8 cellular contexts compared by ENCODE assay signal in genomic region chrX:55452825-55453124, GRCh38. TPM values are rescaled to one million over a fixed set of nuclear protein-coding genes. Genes with fewer than 3 reads are reported as not detected.
A peak's percentile ranks its signal among the peaks of the same experiment; 100 is the strongest.
DNase-seq lines count a peak whose midpoint lies in the region; ATAC-seq and TF ChIP-seq lines count a peak whose summit lies in the region.

No MANE protein-coding gene starts in this region.

- H3K27ac ChIP-seq in HEK293 (ENCODE audit: extremely low read depth, low read depth, low read length) (no peak overlapping the region), hepatocyte (peak overlapping the region; percentile 88)

- H3K4me2 ChIP-seq in hepatocyte: peak overlapping the region; percentile 75

- H3K36me3 ChIP-seq in HEK293 (ENCODE audit: control insufficient read depth in 2 of 2, insufficient read depth in 1 of 2, low read length in 2 of 2): no peaks in the 10 kb centered on the region
- H3K36me3 ChIP-seq in hepatocyte (replicated peaks; ENCODE audit: insufficient read depth, low read depth): no peaks in the 10 kb centered on the region

- CTCF ChIA-PET in HEK293 (lab: Yijun Ruan, JAX): interaction anchor here (0.6 kb wide), 1 partner anchor 353 kb away, joined by 3 read pairs; no protein-coding TSS in a partner anchor

- no peak for DNase-seq in hepatocyte (ENCODE audit: low spot score)
- DNase-seq in stimulated activated effector memory CD8-positive, alpha-beta T cell treated with anti-CD3 and anti-CD28 coated beads, Interleukin-12 subunit alpha, Interleukin-12 subunit beta, amount 100 ng/mL, for 72 hours (ENCODE audit: low spot score in 2 of 2): no peak
- DNase-seq in NCI-H2107 treated with DMSO at 0.1 percent for 48 hours (lab: John Stamatoyannopoulos, UW; ENCODE audit: unreplicated experiment): no peak
- DNase-seq in stimulated activated CD4-positive, alpha-beta T cell treated with anti-CD3 and anti-CD28 coated beads, Interleukin-4, amount 100 ng/mL, for 24 hours: no peak
- no peak for DNase-seq in NCI-H748 treated with DMSO at 0.1 percent for 48 hours (lab: John Stamatoyannopoulos, UW)
- DNase-seq in NCI-H2171 treated with DMSO at 0.1 percent for 48 hours (lab: John Stamatoyannopoulos, UW): no peak

- H3K9me3 Mint-ChIP-seq in stimulated activated effector memory CD8-positive, alpha-beta T cell treated with anti-CD3 and anti-CD28 coated beads, Interleukin-12 subunit alpha, Interleukin-12 subunit beta, amount 100 ng/mL, for 72 hours: no peaks in the 10 kb centered on the region

- no peaks in the 10 kb centered on the region for H3K36me3 Mint-ChIP-seq in stimulated activated effector memory CD8-positive, alpha-beta T cell treated with anti-CD3 and anti-CD28 coated beads, Interleukin-12 subunit alpha, Interleukin-12 subunit beta, amount 100 ng/mL, for 72 hours

- H2AFZ ChIP-seq in hepatocyte: no peak overlapping the region

- ATAC-seq in stimulated activated effector memory CD8-positive, alpha-beta T cell treated with anti-CD3 and anti-CD28 coated beads, Interleukin-12 subunit alpha, Interleukin-12 subunit beta, amount 100 ng/mL, for 72 hours: peak; percentile 8

- no peaks in the 10 kb centered on the region for H3K9me2 ChIP-seq in hepatocyte (replicated peaks; ENCODE audit: insufficient read depth)

- 36% methylated on average over 10 of the region's 10 CpGs for WGBS in hepatocyte (ENCODE audit: low lambda C conversion rate, missing lambda C conversion rate)

- H3K9me3 ChIP-seq in HEK293 (ENCODE audit: control insufficient read depth, insufficient read depth, low read depth, low read length): no peaks in the 10 kb centered on the region
- no peaks in the 10 kb centered on the region for H3K9me3 ChIP-seq in hepatocyte (ENCODE audit: low read depth)

- H3K4me1 ChIP-seq in HEK293 (ENCODE audit: control insufficient read depth, insufficient read depth, low read length) (no peaks in the 10 kb centered on the region), hepatocyte (ENCODE audit: insufficient read depth) (no peaks in the 10 kb centered on the region)

- no peak for TF ChIP-seq CTCF in HEK293 (tag by site-specific recombination; IDR thresholded peaks at IDR 0.05)
- no peak for TF ChIP-seq CTCF in WI38 (IDR thresholded peaks at IDR 0.05; ENCODE audit: low read depth, low read length)
- no peak for TF ChIP-seq CTCF in hepatocyte (IDR thresholded peaks at IDR 0.05; ENCODE audit: poor library complexity)

- POLR2A ChIA-PET in HEK293 (lab: Yijun Ruan, JAX): no interaction called here

- no peaks in the 10 kb centered on the region for H3K4me1 Mint-ChIP-seq in stimulated activated effector memory CD8-positive, alpha-beta T cell treated with anti-CD3 and anti-CD28 coated beads, Interleukin-12 subunit alpha, Interleukin-12 subunit beta, amount 100 ng/mL, for 72 hours

- peak overlapping the region; percentile 86 for H3K27ac Mint-ChIP-seq in stimulated activated effector memory CD8-positive, alpha-beta T cell treated with anti-CD3 and anti-CD28 coated beads, Interleukin-12 subunit alpha, Interleukin-12 subunit beta, amount 100 ng/mL, for 72 hours

- H3K79me2 ChIP-seq in hepatocyte: peaks cover 8% of the 10 kb centered on the region

- peak overlapping the region; percentile 89 for H3K4me3 Mint-ChIP-seq in stimulated activated effector memory CD8-positive, alpha-beta T cell treated with anti-CD3 and anti-CD28 coated beads, Interleukin-12 subunit alpha, Interleukin-12 subunit beta, amount 100 ng/mL, for 72 hours

- H3K4me3 ChIP-seq in HEK293 (ENCODE audit: low read depth, low read length): peak overlapping the region; percentile 36
- H3K4me3 ChIP-seq in WI38 (ENCODE audit: low read depth, low read length): peak overlapping the region; percentile 70
- H3K4me3 ChIP-seq in hepatocyte: peak overlapping the region; percentile 61

- no peaks in the 10 kb centered on the region for H4K20me1 ChIP-seq in hepatocyte (ENCODE audit: insufficient read depth, poor library complexity, severe bottlenecking)

- no peaks in the 10 kb centered on the region for H3K27me3 ChIP-seq in hepatocyte

TF ChIP-seq in HEK293, 187 proteins besides CTCF, POLR2A, EP300 and RAD21:
- no peak for TF ChIP-seq ZNF302 (tag by site-specific recombination; IDR thresholded peaks at IDR 0.05; ENCODE audit: low read depth)

RNA-seq across cellular contexts. Expression of gene MAGEH1, which starts 0.8 kb away (rescaled TPM):
- total RNA-seq in hepatocyte: 76.6 and 87.7 TPM in 2 replicates
- polyA plus RNA-seq in hepatocyte: 60.0 and 62.6 TPM in 2 replicates

RNA-seq across cellular contexts. Expression of gene USP51, which starts 36.9 kb away (rescaled TPM):
- total RNA-seq in hepatocyte: 5.3 and 5.8 TPM in 2 replicates
- polyA plus RNA-seq in hepatocyte: 0.33 and 0.74 TPM in 2 replicates
